Comparison of ENCODE assay signal across 17 cellular contexts in the genomic region with DNA sequence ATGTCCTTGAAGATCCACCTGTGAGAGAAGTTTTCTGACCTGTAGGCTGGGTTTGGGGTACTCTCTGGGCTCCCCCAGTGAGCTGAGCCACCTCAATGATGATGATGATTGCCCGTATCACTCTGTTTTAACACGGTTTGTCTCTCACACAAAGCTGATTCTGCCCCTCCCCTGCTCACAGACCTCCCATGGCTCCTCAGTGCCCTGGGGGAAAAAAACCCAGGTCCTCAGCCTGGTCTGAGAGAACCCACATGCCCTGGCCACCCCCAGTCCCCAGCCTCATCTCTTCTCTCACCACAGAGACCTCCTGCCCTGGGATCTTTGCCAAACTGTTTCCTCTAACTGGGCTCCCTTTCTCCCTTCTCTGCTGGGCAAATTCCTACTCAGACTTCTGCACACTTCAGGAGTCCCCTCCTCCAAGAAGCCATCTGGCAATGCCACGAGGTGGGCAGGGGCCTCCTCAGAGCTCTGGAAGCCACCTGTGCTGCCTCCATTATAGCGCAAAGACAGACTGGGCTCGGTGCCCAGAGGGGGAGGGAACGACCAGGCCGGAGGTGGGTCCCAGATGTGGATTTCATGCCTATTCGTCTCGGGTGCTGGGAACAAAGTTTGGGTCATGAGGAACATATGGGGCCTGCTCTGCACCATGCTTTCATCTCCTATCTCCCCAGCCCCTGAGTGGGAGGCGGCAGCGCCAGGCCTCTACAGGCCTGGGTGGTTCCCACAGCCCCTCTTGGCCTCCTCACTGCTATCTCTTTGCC. TPM values are rescaled to one million over a fixed set of nuclear protein-coding genes. Genes with fewer than 3 reads are reported as not detected.
A peak's percentile ranks its signal among the peaks of the same experiment; 100 is the strongest.
DNase-seq lines count a peak whose midpoint lies in the region; ATAC-seq and TF ChIP-seq lines count a peak whose summit lies in the region.
"Had no signal": no experiment of that assay in that cellular context is flagged by ENCODE, and none has a peak within 500 bp of the region (broad histone marks: within the 10 kb centered on the region; RNA-seq: fewer than 3 reads in every experiment).

No MANE protein-coding gene starts in this region.

- H3K4me3 ChIP-seq in BE2C (ENCODE audit: low read depth, low read length) (no peak overlapping the region), HFF-Myc (replicated peaks; ENCODE audit: low read depth, low read length) (no peak overlapping the region)
- H3K4me3 ChIP-seq: ascending aorta, gastroesophageal sphincter had no signal

- H3K4me1 ChIP-seq in BE2C, result no peaks in the 10 kb centered on the region; the same call in 1 of the 2 replicates
- H3K4me1 ChIP-seq: ascending aorta, gastroesophageal sphincter had no signal

- H3K4me3 Mint-ChIP-seq in glutamatergic neuron (ENCODE audit: unreplicated experiment), result no peak overlapping the region
- H3K4me3 Mint-ChIP-seq: H9; T-helper 1 cell treated with Interleukin-12 subunit alpha and Interleukin-12 subunit beta and Interleukin-4 antibody, amounts not matched to agents 30 μg/mL and 1 μg/mL, for 36 hours had no signal

- peak overlapping the region; percentile 76 for H3K27ac Mint-ChIP-seq in glutamatergic neuron (ENCODE audit: unreplicated experiment)
- H3K27ac Mint-ChIP-seq: T-helper 1 cell treated with Interleukin-12 subunit alpha and Interleukin-12 subunit beta and Interleukin-4 antibody, amounts not matched to agents 30 μg/mL and 1 μg/mL, for 36 hours had no signal

- H3K27me3 ChIP-seq in BE2C, result no peaks in the 10 kb centered on the region
- H3K27me3 ChIP-seq: ascending aorta, gastroesophageal sphincter had no signal

- H3K9me3 ChIP-seq in BE2C, result no peaks in the 10 kb centered on the region
- H3K9me3 ChIP-seq: ascending aorta, gastroesophageal sphincter had no signal

- H3K36me3 ChIP-seq in BE2C, result no peaks in the 10 kb centered on the region
- H3K36me3 ChIP-seq: ascending aorta, gastroesophageal sphincter had no signal

- DNase-seq in BE2C (peak; percentile 75), HFF-Myc (ENCODE audit: extremely low read depth, low read depth) (peak; percentile 80), NCI-H82 (lab: John Stamatoyannopoulos, UW) (peak; percentile 92), glutamatergic neuron (no peak), NOMO-1 (lab: John Stamatoyannopoulos, UW; ENCODE audit: unreplicated experiment in 2 of 2) (no peak)
- no peak for DNase-seq in activated effector memory CD4-positive, alpha-beta T cell treated with anti-CD3 and anti-CD28 coated beads, Interleukin-2, amount 50 U/mL, for 16 hours
- no peak for DNase-seq in NK-92 treated with Interleukin-12 subunit alpha and Interleukin-12 subunit beta, amount 100 ng/mL, for 24 hours (lab: John Stamatoyannopoulos, UW)
- DNase-seq: C1 segment of cervical spinal cord; effector memory CD4-positive, alpha-beta T cell; H9; NCI-H1048; stimulated activated CD4-positive, alpha-beta T cell treated with anti-CD3 and anti-CD28 coated beads, Interleukin-4, amount 100 ng/mL, for 24 hours had no signal

- ATAC-seq in HG02678 (IDR thresholded peaks at IDR 0.05; ENCODE audit: unreplicated experiment), result no peak
- ATAC-seq: gastroesophageal sphincter, Panc1 had no signal

- H3K27me3 Mint-ChIP-seq in glutamatergic neuron (ENCODE audit: unreplicated experiment), result peaks cover 6% of the 10 kb centered on the region

- peaks cover 1% of the 10 kb centered on the region for H3K9me3 Mint-ChIP-seq in glutamatergic neuron (ENCODE audit: unreplicated experiment)
- H3K9me3 Mint-ChIP-seq: T-helper 1 cell treated with Interleukin-12 subunit alpha and Interleukin-12 subunit beta and Interleukin-4 antibody, amounts not matched to agents 30 μg/mL and 1 μg/mL, for 36 hours had no signal

- TF ChIP-seq CTCF in BE2C (IDR thresholded peaks at IDR 0.05; ENCODE audit: low read depth, low read length) (no peak), HFF-Myc (IDR thresholded peaks at IDR 0.05; ENCODE audit: low read depth, low read length, missing control alignments) (no peak), glutamatergic neuron (IDR thresholded peaks at IDR 0.05; ENCODE audit: partially characterized antibody, unreplicated experiment) (no peak)

- no peaks in the 10 kb centered on the region for H3K36me3 Mint-ChIP-seq in glutamatergic neuron (ENCODE audit: unreplicated experiment)

- H3K4me1 Mint-ChIP-seq in glutamatergic neuron (ENCODE audit: low read depth, unreplicated experiment), result peaks cover 3% of the 10 kb centered on the region

RNA-seq across cellular contexts. Expression of a gene that starts 8.5 kb away (rescaled TPM):
- polyA plus RNA-seq in BE2C (2012; ENCODE audit: insufficient read depth, insufficient read length, low read depth), result 31.1 TPM
- 7.8 TPM for total RNA-seq in glutamatergic neuron (ENCODE audit: unreplicated experiment)
- total RNA-seq: ascending aorta had no signal

RNA-seq across cellular contexts. Expression of a gene that starts 17.3 kb away (rescaled TPM):
- 47.7 TPM for polyA plus RNA-seq in BE2C (2012; ENCODE audit: insufficient read depth, insufficient read length, low read depth)
- total RNA-seq in glutamatergic neuron (ENCODE audit: unreplicated experiment), result 2.9 TPM

RNA-seq across cellular contexts. Expression of a gene that starts 18.3 kb away (rescaled TPM):
- not detected for polyA plus RNA-seq in BE2C (2012; ENCODE audit: insufficient read depth, insufficient read length, low read depth)
- total RNA-seq in glutamatergic neuron (ENCODE audit: unreplicated experiment), result 1.8 TPM
- total RNA-seq: ascending aorta had no signal

RNA-seq across cellular contexts. Expression of a gene that starts 35.2 kb away (rescaled TPM):
- polyA plus RNA-seq in BE2C (2012; ENCODE audit: insufficient read depth, insufficient read length, low read depth), result 41.5 TPM
- total RNA-seq in glutamatergic neuron (ENCODE audit: unreplicated experiment), result 146 TPM

RNA-seq across cellular contexts. Expression of a gene that starts 35.5 kb away (rescaled TPM):
- 1,689 TPM for polyA plus RNA-seq in BE2C (2012; ENCODE audit: insufficient read depth, insufficient read length, low read depth)
- total RNA-seq in glutamatergic neuron (ENCODE audit: unreplicated experiment), result 1,011 TPM

Comparison
In these comparisons a context has a peak if more than half of its experiments do, and no peak if none do; other contexts are left out.
1. DNase-seq: peak in BE2C (single experiment), HFF-Myc (single experiment) and NCI-H82 (single experiment); none in glutamatergic neuron (single experiment), activated effector memory CD4-positive, alpha-beta T cell treated with anti-CD3 and anti-CD28 coated beads, Interleukin-2, amount 50 U/mL, for 16 hours (single experiment), NOMO-1 (0 of 2) and NK-92 treated with Interleukin-12 subunit alpha and Interleukin-12 subunit beta, amount 100 ng/mL, for 24 hours (single experiment).